In genomic region chr2:33083671-33084387, GRCh38 we compare ENCODE assay signal across 1 cellular context.
TF ChIP-seq lines count a peak whose summit lies in the region.

No MANE protein-coding gene starts in this region.

TF ChIP-seq in GM23338, 12 proteins besides CTCF, POLR2A, EP300 and RAD21 (continued from another document):
- TF ChIP-seq ZNF462 (CRISPR knock-in tag; IDR thresholded peaks at IDR 0.05) (no peak), JUNB (IDR thresholded peaks at IDR 0.05; ENCODE audit: unreplicated experiment) (no peak)
